11 cellular contexts compared by ENCODE assay signal in genomic region chr10:78757542-78757941, GRCh38.
DNase-seq lines count a peak whose midpoint lies in the region; ATAC-seq and TF ChIP-seq lines count a peak whose summit lies in the region.
"Had no signal": no experiment of that assay in that cellular context is flagged by ENCODE, and none has a peak within 500 bp of the region (broad histone marks: within the 10 kb centered on the region; RNA-seq: fewer than 3 reads in every experiment).

No MANE protein-coding gene starts in this region.

- H3K4me3 ChIP-seq in skeletal muscle tissue (ENCODE audit: low read length in 3 of 3), result no peak overlapping the region

- no peaks in the 10 kb centered on the region for H3K36me3 Mint-ChIP-seq in glutamatergic neuron (ENCODE audit: unreplicated experiment)
- no peaks in the 10 kb centered on the region for H3K36me3 Mint-ChIP-seq in activated CD8-positive, alpha-beta T cell treated with anti-CD3 and anti-CD28 coated beads for 36 hours (ENCODE audit: low read depth)

- no peak for TF ChIP-seq CTCF in glutamatergic neuron (IDR thresholded peaks at IDR 0.05; ENCODE audit: partially characterized antibody, unreplicated experiment)
- TF ChIP-seq CTCF in activated CD8-positive, alpha-beta T cell treated with anti-CD3 and anti-CD28 coated beads for 36 hours (IDR thresholded peaks at IDR 0.05), result no peak

- peak overlapping the region; percentile 30 for H3K4me3 Mint-ChIP-seq in glutamatergic neuron (ENCODE audit: unreplicated experiment)
- H3K4me3 Mint-ChIP-seq in activated CD8-positive, alpha-beta T cell treated with anti-CD3 and anti-CD28 coated beads for 36 hours, result no peak overlapping the region
- H3K4me3 Mint-ChIP-seq: activated naive CD8-positive, alpha-beta T cell treated with anti-CD3 and anti-CD28 coated beads, Interleukin-2, amount 50 U/mL, for 24 hours had no signal

- peaks cover 3% of the 10 kb centered on the region for H3K27me3 Mint-ChIP-seq in glutamatergic neuron (ENCODE audit: unreplicated experiment)
- peaks cover 16% of the 10 kb centered on the region for H3K27me3 Mint-ChIP-seq in activated CD8-positive, alpha-beta T cell treated with anti-CD3 and anti-CD28 coated beads for 36 hours

- H3K27ac ChIP-seq in skeletal muscle tissue (ENCODE audit: low read depth, low read length), result peak overlapping the region; percentile 26

- H3K27ac Mint-ChIP-seq in glutamatergic neuron (ENCODE audit: unreplicated experiment), result peak overlapping the region; percentile 80
- no peak overlapping the region for H3K27ac Mint-ChIP-seq in activated CD8-positive, alpha-beta T cell treated with anti-CD3 and anti-CD28 coated beads for 36 hours

- H3K27me3 ChIP-seq in skeletal muscle tissue (ENCODE audit: control insufficient read depth in 3 of 3, insufficient read depth in 3 of 3, low read length in 3 of 3), result peaks cover 3 to 7% (median 7%) of the 10 kb centered on the region in 3 donors

- POLR2A ChIA-PET in activated CD8-positive, alpha-beta T cell treated with anti-CD3 and anti-CD28 coated beads for 36 hours (lab: Charles Lee), result no interaction called here

- CTCF ChIA-PET in activated CD8-positive, alpha-beta T cell treated with anti-CD3 and anti-CD28 coated beads for 36 hours (lab: Charles Lee), result interaction anchor here (1.1 to 1.3 kb wide), 2 partner anchors 8 to 438 kb away, joined by 3 read pairs; no protein-coding TSS in a partner anchor

- intact Hi-C loops in activated CD8-positive, alpha-beta T cell treated with anti-CD3 and anti-CD28 coated beads for 36 hours (cut with micrococcal nuclease), result no loop called here

- peaks cover 24% of the 10 kb centered on the region for H3K4me1 Mint-ChIP-seq in glutamatergic neuron (ENCODE audit: low read depth, unreplicated experiment)
- peaks cover 10% of the 10 kb centered on the region for H3K4me1 Mint-ChIP-seq in activated CD8-positive, alpha-beta T cell treated with anti-CD3 and anti-CD28 coated beads for 36 hours (ENCODE audit: low read depth)

- DNase-seq in GM04504 (ENCODE audit: low read depth) (peak; percentile 80), SW480 (ENCODE audit: low spot score) (peak; percentile 52), glutamatergic neuron (peak; percentile 60), globus pallidus (ENCODE audit: low spot score) (no peak), epidermal melanocyte (ENCODE audit: insufficient read length, low spot score) (no peak)
- DNase-seq in activated CD8-positive, alpha-beta memory T cell treated with anti-CD3 and anti-CD28 coated beads, Interleukin-2, amount 50 U/mL, for 4 hours, result no peak
- no peak for DNase-seq in activated CD8-positive, alpha-beta T cell treated with anti-CD3 and anti-CD28 coated beads for 36 hours
- DNase-seq: activated naive CD8-positive, alpha-beta T cell treated with anti-CD3 and anti-CD28 coated beads, Interleukin-2, amount 50 U/mL, for 24 hours; NCI-H1417; RPMI8226 had no signal

- H3K36me3 ChIP-seq in skeletal muscle tissue (ENCODE audit: control insufficient read depth in 3 of 3, insufficient read depth in 3 of 3, low read length in 3 of 3), result no peaks in the 10 kb centered on the region

- ATAC-seq in activated CD8-positive, alpha-beta T cell treated with anti-CD3 and anti-CD28 coated beads for 36 hours, result no peak

- peaks cover 5 to 21% (median 18%) of the 10 kb centered on the region in 3 donors for H3K4me1 ChIP-seq in skeletal muscle tissue (ENCODE audit: control insufficient read depth in 3 of 3, insufficient read depth in 3 of 3, low read length in 3 of 3)

- H3K9me3 ChIP-seq in skeletal muscle tissue (ENCODE audit: control insufficient read depth in 3 of 3, low read length in 3 of 3), result no peaks in the 10 kb centered on the region

- H3K9ac ChIP-seq in skeletal muscle tissue (ENCODE audit: low read depth in 1 of 3, low read length in 3 of 3), result no peak overlapping the region

- peaks cover 7% of the 10 kb centered on the region for H3K9me3 Mint-ChIP-seq in glutamatergic neuron (ENCODE audit: unreplicated experiment)
- no peaks in the 10 kb centered on the region for H3K9me3 Mint-ChIP-seq in activated CD8-positive, alpha-beta T cell treated with anti-CD3 and anti-CD28 coated beads for 36 hours
- H3K9me3 Mint-ChIP-seq: activated naive CD8-positive, alpha-beta T cell treated with anti-CD3 and anti-CD28 coated beads, Interleukin-2, amount 50 U/mL, for 24 hours had no signal

Comparison
In these comparisons a context has a peak if more than half of its experiments do, and no peak if none do; other contexts are left out.
1. DNase-seq: peak in GM04504 (single experiment), SW480 (single experiment) and glutamatergic neuron (single experiment); none in activated CD8-positive, alpha-beta memory T cell treated with anti-CD3 and anti-CD28 coated beads, Interleukin-2, amount 50 U/mL, for 4 hours (single experiment), globus pallidus (single experiment), epidermal melanocyte (single experiment) and activated CD8-positive, alpha-beta T cell treated with anti-CD3 and anti-CD28 coated beads for 36 hours (single experiment).